Comparison of ENCODE assay signal across 1 cellular context in the genomic region with DNA sequence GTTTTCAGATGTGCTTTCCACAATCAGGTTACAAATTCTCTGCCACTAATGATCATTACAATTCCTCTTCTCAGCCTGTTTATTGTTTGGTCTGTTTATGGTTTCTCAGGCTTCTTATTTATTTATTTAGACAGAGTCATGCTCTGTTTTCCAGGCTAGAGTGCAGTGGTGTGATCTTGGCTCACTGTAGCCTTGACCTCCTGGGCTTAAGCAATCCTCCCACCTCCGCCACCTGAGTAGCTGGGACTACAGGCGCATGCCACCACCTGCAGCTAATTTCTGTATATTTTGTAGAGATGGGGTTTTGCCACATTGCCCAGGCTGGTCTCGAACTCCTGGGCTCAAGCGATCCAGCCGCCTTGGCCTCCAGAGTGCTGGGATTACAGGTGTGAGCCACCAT.
TF ChIP-seq lines count a peak whose summit lies in the region.

No MANE protein-coding gene starts in this region.

TF ChIP-seq in HepG2, 621 proteins besides CTCF, POLR2A, EP300 and RAD21 (continued from another document and continues in another):
- TF ChIP-seq, protein P1, sequence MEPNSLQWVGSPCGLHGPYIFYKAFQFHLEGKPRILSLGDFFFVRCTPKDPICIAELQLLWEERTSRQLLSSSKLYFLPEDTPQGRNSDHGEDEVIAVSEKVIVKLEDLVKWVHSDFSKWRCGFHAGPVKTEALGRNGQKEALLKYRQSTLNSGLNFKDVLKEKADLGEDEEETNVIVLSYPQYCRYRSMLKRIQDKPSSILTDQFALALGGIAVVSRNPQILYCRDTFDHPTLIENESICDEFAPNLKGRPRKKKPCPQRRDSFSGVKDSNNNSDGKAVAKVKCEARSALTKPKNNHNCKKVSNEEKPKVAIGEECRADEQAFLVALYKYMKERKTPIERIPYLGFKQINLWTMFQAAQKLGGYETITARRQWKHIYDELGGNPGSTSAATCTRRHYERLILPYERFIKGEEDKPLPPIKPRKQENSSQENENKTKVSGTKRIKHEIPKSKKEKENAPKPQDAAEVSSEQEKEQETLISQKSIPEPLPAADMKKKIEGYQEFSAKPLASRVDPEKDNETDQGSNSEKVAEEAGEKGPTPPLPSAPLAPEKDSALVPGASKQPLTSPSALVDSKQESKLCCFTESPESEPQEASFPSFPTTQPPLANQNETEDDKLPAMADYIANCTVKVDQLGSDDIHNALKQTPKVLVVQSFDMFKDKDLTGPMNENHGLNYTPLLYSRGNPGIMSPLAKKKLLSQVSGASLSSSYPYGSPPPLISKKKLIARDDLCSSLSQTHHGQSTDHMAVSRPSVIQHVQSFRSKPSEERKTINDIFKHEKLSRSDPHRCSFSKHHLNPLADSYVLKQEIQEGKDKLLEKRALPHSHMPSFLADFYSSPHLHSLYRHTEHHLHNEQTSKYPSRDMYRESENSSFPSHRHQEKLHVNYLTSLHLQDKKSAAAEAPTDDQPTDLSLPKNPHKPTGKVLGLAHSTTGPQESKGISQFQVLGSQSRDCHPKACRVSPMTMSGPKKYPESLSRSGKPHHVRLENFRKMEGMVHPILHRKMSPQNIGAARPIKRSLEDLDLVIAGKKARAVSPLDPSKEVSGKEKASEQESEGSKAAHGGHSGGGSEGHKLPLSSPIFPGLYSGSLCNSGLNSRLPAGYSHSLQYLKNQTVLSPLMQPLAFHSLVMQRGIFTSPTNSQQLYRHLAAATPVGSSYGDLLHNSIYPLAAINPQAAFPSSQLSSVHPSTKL (CRISPR knock-in tag; IDR thresholded peaks at IDR 0.05): peak; percentile 76
- TF ChIP-seq ZFP41 (CRISPR knock-in tag; IDR thresholded peaks at IDR 0.05; ENCODE audit: borderline replicate concordance) (no peak), ZNF383 (CRISPR knock-in tag; IDR thresholded peaks at IDR 0.05; ENCODE audit: borderline replicate concordance) (no peak), SMAD1 (CRISPR knock-in tag; IDR thresholded peaks at IDR 0.05; ENCODE audit: borderline replicate concordance, low read depth) (no peak), ZSCAN22 (CRISPR knock-in tag; IDR thresholded peaks at IDR 0.05) (peak; percentile 73; the same call in 1 of the 2 replicates), ZNF678 (CRISPR knock-in tag; IDR thresholded peaks at IDR 0.05) (no peak), ZNF317 (CRISPR knock-in tag; IDR thresholded peaks at IDR 0.05) (no peak), ZNF816 (CRISPR knock-in tag; IDR thresholded peaks at IDR 0.05; ENCODE audit: borderline replicate concordance) (no peak), ZBTB1 (CRISPR knock-in tag; IDR thresholded peaks at IDR 0.05; ENCODE audit: borderline replicate concordance) (no peak), ZNF160 (CRISPR knock-in tag; IDR thresholded peaks at IDR 0.05) (no peak), NFYB (CRISPR knock-in tag; IDR thresholded peaks at IDR 0.05) (no peak), SOX13 (IDR thresholded peaks at IDR 0.05) (no peak), SOX13 (CRISPR knock-in tag; conservative IDR thresholded peaks at IDR 0.05 in 1 of 2, IDR thresholded peaks at IDR 0.05 in 1 of 2) (peak in 1 of 2 experiments; percentile 20; a peak in 1 of 4 replicates), NR3C1 (CRISPR knock-in tag; IDR thresholded peaks at IDR 0.05) (no peak), ATRX (CRISPR knock-in tag; IDR thresholded peaks at IDR 0.05; ENCODE audit: borderline replicate concordance) (no peak), MYC (CRISPR knock-in tag; IDR thresholded peaks at IDR 0.05; ENCODE audit: borderline replicate concordance) (no peak), FOSL2 (CRISPR knock-in tag; IDR thresholded peaks at IDR 0.05) (peak; percentile 36; the same call in 1 of the 2 replicates), ZNF792 (CRISPR knock-in tag; IDR thresholded peaks at IDR 0.05) (no peak), ZNF430 (CRISPR knock-in tag; IDR thresholded peaks at IDR 0.05) (no peak), NR2F6 (IDR thresholded peaks at IDR 0.05) (peak; percentile 80), NR2F6 (CRISPR knock-in tag; IDR thresholded peaks at IDR 0.05) (peak; percentile 89), HNF4A (CRISPR knock-in tag; IDR thresholded peaks at IDR 0.05) (peak; percentile 52), MTA1 (CRISPR knock-in tag; IDR thresholded peaks at IDR 0.05; ENCODE audit: borderline replicate concordance) (0 out of 2 replicates have a peak, but pooled peaks have one; percentile 37), THAP11 (CRISPR knock-in tag; IDR thresholded peaks at IDR 0.05) (peak; percentile 74), SNRNP70 (IDR thresholded peaks at IDR 0.05; ENCODE audit: low read depth, low read length) (no peak), SOX6 (IDR thresholded peaks at IDR 0.05) (no peak), SOX6 (CRISPR knock-in tag; IDR thresholded peaks at IDR 0.05) (peak; percentile 35; the same call in 1 of the 2 replicates), SMC3 (IDR thresholded peaks at IDR 0.05; ENCODE audit: low read length) (no peak), FOXK1 (CRISPR knock-in tag; IDR thresholded peaks at IDR 0.05; ENCODE audit: borderline replicate concordance, low read depth) (0 out of 2 replicates have a peak, but pooled peaks have one; percentile 34), SP4 (CRISPR knock-in tag; IDR thresholded peaks at IDR 0.05) (no peak), POLR2G (IDR thresholded peaks at IDR 0.05; ENCODE audit: low read depth, low read length) (no peak), NR2F1 (CRISPR knock-in tag; IDR thresholded peaks at IDR 0.05) (peak; percentile 82 to 84), GATAD2A (CRISPR knock-in tag; IDR thresholded peaks at IDR 0.05) (peak; percentile 70; the same call in 1 of the 2 replicates), MED1 (CRISPR knock-in tag; IDR thresholded peaks at IDR 0.05) (peak; percentile 33; the same call in 1 of the 2 replicates), ETV5 (CRISPR knock-in tag; IDR thresholded peaks at IDR 0.05; ENCODE audit: borderline replicate concordance) (peak; percentile 10; the same call in 1 of the 2 replicates), MIXL1 (CRISPR knock-in tag; IDR thresholded peaks at IDR 0.05) (no peak), SIX1 (CRISPR knock-in tag; IDR thresholded peaks at IDR 0.05; ENCODE audit: borderline replicate concordance) (no peak), FOXA3 (CRISPR knock-in tag; IDR thresholded peaks at IDR 0.05) (peak; percentile 40; the same call in 1 of the 2 replicates), ZMYM2 (CRISPR knock-in tag; IDR thresholded peaks at IDR 0.05) (peak; percentile 40; the same call in 1 of the 2 replicates), MIER3 (CRISPR knock-in tag; IDR thresholded peaks at IDR 0.05; ENCODE audit: borderline replicate concordance) (0 out of 2 replicates have a peak, but pooled peaks have one; percentile 40), MTF2 (CRISPR knock-in tag; IDR thresholded peaks at IDR 0.05; ENCODE audit: borderline replicate concordance) (no peak), SALL1 (CRISPR knock-in tag; IDR thresholded peaks at IDR 0.05) (peak; percentile 57; the same call in 1 of the 2 replicates), EHMT2 (IDR thresholded peaks at IDR 0.05; ENCODE audit: borderline replicate concordance, low read depth, low read length) (no peak), FOXP1 (IDR thresholded peaks at IDR 0.05) (0 out of 2 replicates have a peak, but pooled peaks have one; percentile 22), FOXP1 (CRISPR knock-in tag; IDR thresholded peaks at IDR 0.05) (peak; percentile 90), BORCS8-MEF2B (CRISPR knock-in tag; IDR thresholded peaks at IDR 0.05) (no peak), SYNCRIP (IDR thresholded peaks at IDR 0.05; ENCODE audit: insufficient read depth, low read depth, low read length) (no peak), ZNF768 (CRISPR knock-in tag; IDR thresholded peaks at IDR 0.05) (no peak), MAZ (IDR thresholded peaks at IDR 0.05; ENCODE audit: borderline replicate concordance, low read depth, low read length) (no peak), MAZ (CRISPR knock-in tag; IDR thresholded peaks at IDR 0.05; ENCODE audit: low read depth) (no peak)
- TF ChIP-seq, protein P2, sequence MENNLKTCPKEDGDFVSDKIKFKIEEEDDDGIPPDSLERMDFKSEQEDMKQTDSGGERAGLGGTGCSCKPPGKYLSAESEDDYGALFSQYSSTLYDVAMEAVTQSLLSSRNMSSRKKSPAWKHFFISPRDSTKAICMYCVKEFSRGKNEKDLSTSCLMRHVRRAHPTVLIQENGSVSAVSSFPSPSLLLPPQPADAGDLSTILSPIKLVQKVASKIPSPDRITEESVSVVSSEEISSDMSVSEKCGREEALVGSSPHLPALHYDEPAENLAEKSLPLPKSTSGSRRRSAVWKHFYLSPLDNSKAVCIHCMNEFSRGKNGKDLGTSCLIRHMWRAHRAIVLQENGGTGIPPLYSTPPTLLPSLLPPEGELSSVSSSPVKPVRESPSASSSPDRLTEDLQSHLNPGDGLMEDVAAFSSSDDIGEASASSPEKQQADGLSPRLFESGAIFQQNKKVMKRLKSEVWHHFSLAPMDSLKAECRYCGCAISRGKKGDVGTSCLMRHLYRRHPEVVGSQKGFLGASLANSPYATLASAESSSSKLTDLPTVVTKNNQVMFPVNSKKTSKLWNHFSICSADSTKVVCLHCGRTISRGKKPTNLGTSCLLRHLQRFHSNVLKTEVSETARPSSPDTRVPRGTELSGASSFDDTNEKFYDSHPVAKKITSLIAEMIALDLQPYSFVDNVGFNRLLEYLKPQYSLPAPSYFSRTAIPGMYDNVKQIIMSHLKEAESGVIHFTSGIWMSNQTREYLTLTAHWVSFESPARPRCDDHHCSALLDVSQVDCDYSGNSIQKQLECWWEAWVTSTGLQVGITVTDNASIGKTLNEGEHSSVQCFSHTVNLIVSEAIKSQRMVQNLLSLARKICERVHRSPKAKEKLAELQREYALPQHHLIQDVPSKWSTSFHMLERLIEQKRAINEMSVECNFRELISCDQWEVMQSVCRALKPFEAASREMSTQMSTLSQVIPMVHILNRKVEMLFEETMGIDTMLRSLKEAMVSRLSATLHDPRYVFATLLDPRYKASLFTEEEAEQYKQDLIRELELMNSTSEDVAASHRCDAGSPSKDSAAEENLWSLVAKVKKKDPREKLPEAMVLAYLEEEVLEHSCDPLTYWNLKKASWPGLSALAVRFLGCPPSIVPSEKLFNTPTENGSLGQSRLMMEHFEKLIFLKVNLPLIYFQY (CRISPR knock-in tag; IDR thresholded peaks at IDR 0.05; ENCODE audit: borderline replicate concordance): 0 out of 2 replicates have a peak, but pooled peaks have one; percentile 31
- TF ChIP-seq, protein P3, sequence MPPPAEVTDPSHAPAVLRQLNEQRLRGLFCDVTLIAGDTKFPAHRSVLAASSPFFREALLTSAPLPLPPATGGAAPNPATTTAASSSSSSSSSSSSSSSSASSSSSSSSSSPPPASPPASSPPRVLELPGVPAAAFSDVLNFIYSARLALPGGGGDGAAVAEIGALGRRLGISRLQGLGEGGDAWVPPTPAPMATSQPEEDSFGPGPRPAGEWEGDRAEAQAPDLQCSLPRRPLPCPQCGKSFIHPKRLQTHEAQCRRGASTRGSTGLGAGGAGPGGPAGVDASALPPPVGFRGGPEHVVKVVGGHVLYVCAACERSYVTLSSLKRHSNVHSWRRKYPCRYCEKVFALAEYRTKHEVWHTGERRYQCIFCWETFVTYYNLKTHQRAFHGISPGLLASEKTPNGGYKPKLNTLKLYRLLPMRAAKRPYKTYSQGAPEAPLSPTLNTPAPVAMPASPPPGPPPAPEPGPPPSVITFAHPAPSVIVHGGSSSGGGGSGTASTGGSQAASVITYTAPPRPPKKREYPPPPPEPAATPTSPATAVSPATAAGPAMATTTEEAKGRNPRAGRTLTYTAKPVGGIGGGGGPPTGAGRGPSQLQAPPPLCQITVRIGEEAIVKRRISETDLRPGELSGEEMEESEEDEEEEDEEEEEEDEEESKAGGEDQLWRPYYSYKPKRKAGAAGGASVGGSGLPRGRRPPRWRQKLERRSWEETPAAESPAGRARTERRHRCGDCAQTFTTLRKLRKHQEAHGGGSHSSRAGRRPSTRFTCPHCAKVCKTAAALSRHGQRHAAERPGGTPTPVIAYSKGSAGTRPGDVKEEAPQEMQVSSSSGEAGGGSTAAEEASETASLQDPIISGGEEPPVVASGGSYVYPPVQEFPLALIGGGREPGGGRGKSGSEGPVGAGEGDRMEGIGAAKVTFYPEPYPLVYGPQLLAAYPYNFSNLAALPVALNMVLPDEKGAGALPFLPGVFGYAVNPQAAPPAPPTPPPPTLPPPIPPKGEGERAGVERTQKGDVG (CRISPR knock-in tag; IDR thresholded peaks at IDR 0.05; ENCODE audit: borderline replicate concordance): peak; percentile 34; the same call in 1 of the 2 replicates
- TF ChIP-seq, protein P4, sequence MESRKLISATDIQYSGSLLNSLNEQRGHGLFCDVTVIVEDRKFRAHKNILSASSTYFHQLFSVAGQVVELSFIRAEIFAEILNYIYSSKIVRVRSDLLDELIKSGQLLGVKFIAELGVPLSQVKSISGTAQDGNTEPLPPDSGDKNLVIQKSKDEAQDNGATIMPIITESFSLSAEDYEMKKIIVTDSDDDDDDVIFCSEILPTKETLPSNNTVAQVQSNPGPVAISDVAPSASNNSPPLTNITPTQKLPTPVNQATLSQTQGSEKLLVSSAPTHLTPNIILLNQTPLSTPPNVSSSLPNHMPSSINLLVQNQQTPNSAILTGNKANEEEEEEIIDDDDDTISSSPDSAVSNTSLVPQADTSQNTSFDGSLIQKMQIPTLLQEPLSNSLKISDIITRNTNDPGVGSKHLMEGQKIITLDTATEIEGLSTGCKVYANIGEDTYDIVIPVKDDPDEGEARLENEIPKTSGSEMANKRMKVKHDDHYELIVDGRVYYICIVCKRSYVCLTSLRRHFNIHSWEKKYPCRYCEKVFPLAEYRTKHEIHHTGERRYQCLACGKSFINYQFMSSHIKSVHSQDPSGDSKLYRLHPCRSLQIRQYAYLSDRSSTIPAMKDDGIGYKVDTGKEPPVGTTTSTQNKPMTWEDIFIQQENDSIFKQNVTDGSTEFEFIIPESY (CRISPR knock-in tag; IDR thresholded peaks at IDR 0.05): peak; percentile 91
- TF ChIP-seq, protein P5, sequence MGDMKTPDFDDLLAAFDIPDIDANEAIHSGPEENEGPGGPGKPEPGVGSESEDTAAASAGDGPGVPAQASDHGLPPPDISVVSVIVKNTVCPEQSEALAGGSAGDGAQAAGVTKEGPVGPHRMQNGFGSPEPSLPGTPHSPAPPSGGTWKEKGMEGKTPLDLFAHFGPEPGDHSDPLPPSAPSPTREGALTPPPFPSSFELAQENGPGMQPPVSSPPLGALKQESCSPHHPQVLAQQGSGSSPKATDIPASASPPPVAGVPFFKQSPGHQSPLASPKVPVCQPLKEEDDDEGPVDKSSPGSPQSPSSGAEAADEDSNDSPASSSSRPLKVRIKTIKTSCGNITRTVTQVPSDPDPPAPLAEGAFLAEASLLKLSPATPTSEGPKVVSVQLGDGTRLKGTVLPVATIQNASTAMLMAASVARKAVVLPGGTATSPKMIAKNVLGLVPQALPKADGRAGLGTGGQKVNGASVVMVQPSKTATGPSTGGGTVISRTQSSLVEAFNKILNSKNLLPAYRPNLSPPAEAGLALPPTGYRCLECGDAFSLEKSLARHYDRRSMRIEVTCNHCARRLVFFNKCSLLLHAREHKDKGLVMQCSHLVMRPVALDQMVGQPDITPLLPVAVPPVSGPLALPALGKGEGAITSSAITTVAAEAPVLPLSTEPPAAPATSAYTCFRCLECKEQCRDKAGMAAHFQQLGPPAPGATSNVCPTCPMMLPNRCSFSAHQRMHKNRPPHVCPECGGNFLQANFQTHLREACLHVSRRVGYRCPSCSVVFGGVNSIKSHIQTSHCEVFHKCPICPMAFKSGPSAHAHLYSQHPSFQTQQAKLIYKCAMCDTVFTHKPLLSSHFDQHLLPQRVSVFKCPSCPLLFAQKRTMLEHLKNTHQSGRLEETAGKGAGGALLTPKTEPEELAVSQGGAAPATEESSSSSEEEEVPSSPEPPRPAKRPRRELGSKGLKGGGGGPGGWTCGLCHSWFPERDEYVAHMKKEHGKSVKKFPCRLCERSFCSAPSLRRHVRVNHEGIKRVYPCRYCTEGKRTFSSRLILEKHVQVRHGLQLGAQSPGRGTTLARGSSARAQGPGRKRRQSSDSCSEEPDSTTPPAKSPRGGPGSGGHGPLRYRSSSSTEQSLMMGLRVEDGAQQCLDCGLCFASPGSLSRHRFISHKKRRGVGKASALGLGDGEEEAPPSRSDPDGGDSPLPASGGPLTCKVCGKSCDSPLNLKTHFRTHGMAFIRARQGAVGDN (CRISPR knock-in tag; IDR thresholded peaks at IDR 0.05): peak; percentile 35; the same call in 1 of the 2 replicates
